Comparison of ENCODE assay signal across 7 cellular contexts in genomic region chr20:13825465-13825864, GRCh38.
"Had no signal": no experiment of that assay in that cellular context is flagged by ENCODE, and none has a peak within 500 bp of the region (broad histone marks: within the 10 kb centered on the region; RNA-seq: fewer than 3 reads in every experiment).

No MANE protein-coding gene starts in this region.

- FAIRE-seq: H1, H54, HepG2 had no signal

- H3K4me2 ChIP-seq: GM23338 had no signal

- H3K4me3 ChIP-seq: GM23338 had no signal

- ATAC-seq: GM23338, HepG2 had no signal

- DNase-seq: H9, HCEC 1CT, KBM-7 had no signal
